In genomic region chrX:134794692-134795091, GRCh38 we compare ENCODE assay signal across 15 cellular contexts. TPM values are rescaled to one million over a fixed set of nuclear protein-coding genes. Genes with fewer than 3 reads are reported as not detected.
DNase-seq lines count a peak whose midpoint lies in the region; ATAC-seq and TF ChIP-seq lines count a peak whose summit lies in the region.
"Had no signal": no experiment of that assay in that cellular context is flagged by ENCODE, and none has a peak within 500 bp of the region (broad histone marks: within the 10 kb centered on the region; RNA-seq: fewer than 3 reads in every experiment).

No MANE protein-coding gene starts in this region.

- DNase-seq in Panc1 (ENCODE audit: low read depth, low spot score) (no peak), fibroblast of lung (ENCODE audit: low read depth in 2 of 2) (no peak), RWPE1 (ENCODE audit: low spot score) (no peak), NK-92 (lab: John Stamatoyannopoulos, UW; ENCODE audit: unreplicated experiment) (no peak)
- DNase-seq: activated CD4-positive, alpha-beta T cell treated with anti-CD3 and anti-CD28 coated beads for 1 hour; aorta; colonic mucosa; NCI-H1048; NCI-H2171; NCI-H774 had no signal

- no peaks in the 10 kb centered on the region for H3K9me2 ChIP-seq in DOHH2 (replicated peaks; ENCODE audit: control insufficient read depth, low read length)

- H3K36me3 ChIP-seq in BLaER1 (peaks cover 28% of the 10 kb centered on the region), DOHH2 (ENCODE audit: control insufficient read depth, low read length) (peaks cover 50% of the 10 kb centered on the region), Panc1 (ENCODE audit: control insufficient read depth, insufficient read depth, low read length) (peaks cover 17% of the 10 kb centered on the region), fibroblast of lung (ENCODE audit: control insufficient read depth, insufficient read depth, low read length) (no peaks in the 10 kb centered on the region)
- H3K36me3 ChIP-seq: colonic mucosa had no signal

- in situ Hi-C loops in Panc1 (cut with HindIII; ENCODE audit: low pct_unique_long_range_greater_than_20kb, low sequenced_read_pairs) = no loop called here

- H3K4me1 ChIP-seq in BLaER1 = peaks cover 24% of the 10 kb centered on the region
- H3K4me1 ChIP-seq in DOHH2 (ENCODE audit: control insufficient read depth, low read length) = peaks cover 17% of the 10 kb centered on the region
- peaks cover 36% of the 10 kb centered on the region for H3K4me1 ChIP-seq in Panc1 (ENCODE audit: control insufficient read depth, insufficient read depth, low read length)
- H3K4me1 ChIP-seq in fibroblast of lung (ENCODE audit: control insufficient read depth, extremely low read depth, insufficient read depth, low read length) = no peaks in the 10 kb centered on the region
- H3K4me1 ChIP-seq: colonic mucosa had no signal

- POLR2A ChIA-PET in Panc1 (lab: Charles Lee) = no interaction called here
- POLR2A ChIA-PET in RWPE1 (lab: Yijun Ruan, JAX; ENCODE audit: low non-redundant PET) = no interaction called here

- H2AFZ ChIP-seq in fibroblast of lung (ENCODE audit: low read length) = no peak overlapping the region

- H3F3A ChIP-seq in DOHH2 (ENCODE audit: control insufficient read depth, insufficient read depth) = no peaks in the 10 kb centered on the region

- intact Hi-C loops in Panc1 (cut with micrococcal nuclease; ENCODE audit: unreplicated experiment) = no loop called here

- no peak overlapping the region for H3K9ac ChIP-seq in BLaER1
- no peak overlapping the region for H3K9ac ChIP-seq in fibroblast of lung (ENCODE audit: insufficient read depth, low read length)

- no TSS peak for BruUV-seq in Panc1 (replicated peaks; lab: Mats Ljungman, UMichigan)

- no peaks in the 10 kb centered on the region for H3K9me3 ChIP-seq in BLaER1
- no peaks in the 10 kb centered on the region for H3K9me3 ChIP-seq in DOHH2 (ENCODE audit: control insufficient read depth, insufficient read depth, low read length)
- no peaks in the 10 kb centered on the region for H3K9me3 ChIP-seq in Panc1 (ENCODE audit: control insufficient read depth, insufficient read depth, low read depth, low read length)
- no peaks in the 10 kb centered on the region for H3K9me3 ChIP-seq in fibroblast of lung (ENCODE audit: control insufficient read depth, insufficient read depth, low read depth, low read length)
- H3K9me3 ChIP-seq: colonic mucosa had no signal

- H4K20me1 ChIP-seq in BLaER1 (peaks cover 50% of the 10 kb centered on the region), DOHH2 (ENCODE audit: control insufficient read depth, insufficient read depth, low read depth, low read length) (peaks cover 3% of the 10 kb centered on the region; the same call in 1 of the 2 replicates), fibroblast of lung (ENCODE audit: control insufficient read depth, extremely low read depth, insufficient read depth, low read length) (no peaks in the 10 kb centered on the region)

- H3K79me2 ChIP-seq in DOHH2 (ENCODE audit: control insufficient read depth, low read length) = peaks cover 36% of the 10 kb centered on the region
- peaks cover 22% of the 10 kb centered on the region for H3K79me2 ChIP-seq in fibroblast of lung (ENCODE audit: control insufficient read depth, insufficient read depth, low read length)

- H3K4me2 ChIP-seq in BLaER1 = peak overlapping the region; percentile 66; the same call in 1 of the 2 replicates
- peak overlapping the region; percentile 73 for H3K4me2 ChIP-seq in DOHH2 (ENCODE audit: low read length)
- H3K4me2 ChIP-seq in fibroblast of lung (ENCODE audit: extremely low read depth, insufficient read depth, low read length) = peak overlapping the region; percentile 44

- H3K4me3 ChIP-seq in BLaER1 (no peak overlapping the region), DOHH2 (ENCODE audit: low read length) (peak overlapping the region; percentile 83; the same call in 1 of the 2 replicates), Panc1 (ENCODE audit: low read depth in 2 of 2, low read length in 2 of 2) (peak overlapping the region; percentile 65 to 92), fibroblast of lung (replicated peaks in 1 of 4; ENCODE audit: control extremely low read depth in 1 of 4, insufficient read depth in 1 of 4, low read depth in 3 of 4, low read length in 4 of 4) (peak overlapping the region in 3 of 4 experiments; percentile 8 to 53 (median 46))
- H3K4me3 ChIP-seq: colonic mucosa had no signal

- H3K27me3 ChIP-seq in BLaER1 (peaks cover 82% of the 10 kb centered on the region), DOHH2 (ENCODE audit: control insufficient read depth, low read length) (no peaks in the 10 kb centered on the region), Panc1 (ENCODE audit: control insufficient read depth, insufficient read depth, low read length) (no peaks in the 10 kb centered on the region), fibroblast of lung (ENCODE audit: control insufficient read depth, insufficient read depth, low read length) (no peaks in the 10 kb centered on the region)
- H3K27me3 ChIP-seq: colonic mucosa had no signal

- ATAC-seq in Panc1 (no peak), HG02763 (IDR thresholded peaks at IDR 0.05; ENCODE audit: unreplicated experiment) (no peak), GM21723 (IDR thresholded peaks at IDR 0.05; ENCODE audit: unreplicated experiment) (no peak)
- ATAC-seq: stimulated activated memory B cell treated with anti-CD40 and anti-IgM and Interleukin-4, amounts not matched to agents 10 μg/mL and 1 μg/mL and 100 μg/mL, for 72 hours had no signal

- TF ChIP-seq CTCF in DOHH2 (IDR thresholded peaks at IDR 0.05; ENCODE audit: low read depth, low read length, poor library complexity, severe bottlenecking) (no peak), Panc1 (IDR thresholded peaks at IDR 0.05) (no peak), fibroblast of lung (conservative IDR thresholded peaks at IDR 0.05 in 1 of 2, IDR thresholded peaks at IDR 0.05 in 1 of 2; ENCODE audit: low read depth in 1 of 2, low read length in 2 of 2) (no peak), RWPE1 (conservative IDR thresholded peaks at IDR 0.05; ENCODE audit: low read depth) (no peak)

- H3K27ac ChIP-seq in BLaER1 (no peak overlapping the region), DOHH2 (ENCODE audit: low read depth, low read length) (no peak overlapping the region), Panc1 (ENCODE audit: low read length) (peak overlapping the region; percentile 52), fibroblast of lung (ENCODE audit: insufficient read depth, low read length) (no peak overlapping the region), RWPE1 (no peak overlapping the region)
- H3K27ac ChIP-seq: colonic mucosa had no signal

- CTCF ChIA-PET in Panc1 (lab: Charles Lee) = no interaction called here
- CTCF ChIA-PET in RWPE1 (lab: Yijun Ruan, JAX) = no interaction called here

RNA-seq across cellular contexts. Expression of gene PABIR2, which starts 2.3 kb away (rescaled TPM):
- total RNA-seq in Panc1 (2021; ENCODE audit: unreplicated experiment) (98.8 TPM), fibroblast of lung (9.0 and 16.8 TPM in 2 replicates)
- polyA plus RNA-seq in Panc1 (2012; ENCODE audit: insufficient read length) = 48.5 TPM
- polyA plus RNA-seq in fibroblast of lung = 18.8 and 27.2 TPM in 2 replicates
- polyA plus RNA-seq in fibroblast of lung (2012) = 12.6 and 23.8 TPM in 2 replicates
- polyA minus RNA-seq in fibroblast of lung (ENCODE audit: low replicate concordance) = 5.2 and 51.1 TPM in 2 replicates
